ENCODE assay signal across 8 cellular contexts in genomic region chr12:40691913-40692616, GRCh38. TPM values are rescaled to one million over a fixed set of nuclear protein-coding genes. Genes with fewer than 3 reads are reported as not detected.
DNase-seq lines count a peak whose midpoint lies in the region; ATAC-seq, FAIRE-seq and TF ChIP-seq lines count a peak whose summit lies in the region.

CNTN1 (plus strand) TSS chr12:40692439.

- DNase-seq in RWPE2 (ENCODE audit: low spot score) (peak; percentile 55), fibroblast of the conjunctiva (ENCODE audit: low read depth) (peak; percentile 21), neural crest cell (ENCODE audit: low read depth, low spot score) (peak; percentile 74), H54 (ENCODE audit: insufficient read length, low spot score) (no peak)
- DNase-seq in CD8-positive, alpha-beta memory T cell, result no peak
- no peak for DNase-seq in activated T-cell treated with anti-CD3 and anti-CD28 coated beads, Interleukin-2, amount 50 U/mL, for 72 hours

- H3K9me3 ChIP-seq in RWPE2 (ENCODE audit: severe bottlenecking), result no peaks in the 10 kb centered on the region
- H3K9me3 ChIP-seq in CD8-positive, alpha-beta memory T cell (ENCODE audit: low read length), result no peaks in the 10 kb centered on the region

- no peaks in the 10 kb centered on the region for H3K36me3 Mint-ChIP-seq in neural crest cell (ENCODE audit: low read depth)
- no peaks in the 10 kb centered on the region for H3K36me3 Mint-ChIP-seq in CD8-positive, alpha-beta memory T cell
- H3K36me3 Mint-ChIP-seq in activated T-cell treated with anti-CD3 and anti-CD28 coated beads, Interleukin-2, amount 50 U/mL, for 72 hours (ENCODE audit: insufficient read depth in 2 of 2), result no peaks in the 10 kb centered on the region

- no peak for TF ChIP-seq CTCF in RWPE2 (IDR thresholded peaks at IDR 0.05; ENCODE audit: poor library complexity, severe bottlenecking)
- TF ChIP-seq CTCF in neural crest cell (conservative IDR thresholded peaks at IDR 0.05), result no peak

- H3K9me3 Mint-ChIP-seq in neural crest cell, result no peaks in the 10 kb centered on the region
- H3K9me3 Mint-ChIP-seq in CD8-positive, alpha-beta memory T cell, result peaks cover 0 to 5% (median 0%) of the 10 kb centered on the region in 5 donors
- H3K9me3 Mint-ChIP-seq in activated T-cell treated with anti-CD3 and anti-CD28 coated beads, Interleukin-2, amount 50 U/mL, for 72 hours, result peaks cover 0 to 2% of the 10 kb centered on the region in 2 donors

- peaks cover 56% of the 10 kb centered on the region for H3K27me3 Mint-ChIP-seq in neural crest cell (ENCODE audit: low read depth)
- peaks cover 18% of the 10 kb centered on the region in 2 donors for H3K27me3 Mint-ChIP-seq in CD8-positive, alpha-beta memory T cell
- peaks cover 10% of the 10 kb centered on the region for H3K27me3 Mint-ChIP-seq in activated T-cell treated with anti-CD3 and anti-CD28 coated beads, Interleukin-2, amount 50 U/mL, for 72 hours (ENCODE audit: low read depth)

- peak within 1 kb of the TSS; percentile 97 for H3K4me3 Mint-ChIP-seq in neural crest cell
- no peak within 1 kb of the TSS for H3K4me3 Mint-ChIP-seq in CD8-positive, alpha-beta memory T cell
- peak within 1 kb of the TSS in 1 of 2 donors; percentile 27 for H3K4me3 Mint-ChIP-seq in activated T-cell treated with anti-CD3 and anti-CD28 coated beads, Interleukin-2, amount 50 U/mL, for 72 hours

- H3K27me3 ChIP-seq in RWPE2 (ENCODE audit: insufficient read depth, poor library complexity, severe bottlenecking), result peaks cover 24% of the 10 kb centered on the region
- no peaks in the 10 kb centered on the region for H3K27me3 ChIP-seq in CD8-positive, alpha-beta memory T cell (ENCODE audit: insufficient read depth, low read length, poor library complexity, severe bottlenecking)

- H3K4me3 ChIP-seq in GM08714 (ENCODE audit: low read length), result peak within 1 kb of the TSS; percentile 17
- peak within 1 kb of the TSS; percentile 31 for H3K4me3 ChIP-seq in RWPE2 (ENCODE audit: severe bottlenecking)
- H3K4me3 ChIP-seq in CD8-positive, alpha-beta memory T cell (ENCODE audit: low read length), result no peak within 1 kb of the TSS

- CTCF ChIA-PET in CD8-positive, alpha-beta memory T cell (lab: Charles Lee), result no interaction called here

- H3K27ac ChIP-seq in RWPE2 (ENCODE audit: poor library complexity, severe bottlenecking), result no peak within 1 kb of the TSS
- H3K27ac ChIP-seq in CD8-positive, alpha-beta memory T cell (ENCODE audit: low read depth, low read length), result no peak within 1 kb of the TSS

- no peak within 1 kb of the TSS for H3K27ac Mint-ChIP-seq in neural crest cell (ENCODE audit: unreplicated experiment)
- H3K27ac Mint-ChIP-seq in CD8-positive, alpha-beta memory T cell, result no peak within 1 kb of the TSS
- no peak within 1 kb of the TSS for H3K27ac Mint-ChIP-seq in activated T-cell treated with anti-CD3 and anti-CD28 coated beads, Interleukin-2, amount 50 U/mL, for 72 hours

- POLR2A ChIA-PET in CD8-positive, alpha-beta memory T cell (lab: Charles Lee), result no interaction called here

- H3K36me3 ChIP-seq in RWPE2 (ENCODE audit: low read depth), result no peaks in the 10 kb centered on the region
- H3K36me3 ChIP-seq in CD8-positive, alpha-beta memory T cell (ENCODE audit: insufficient read depth, low read length), result no peaks in the 10 kb centered on the region

- peaks cover 13% of the 10 kb centered on the region for H3K4me1 Mint-ChIP-seq in neural crest cell
- no peaks in the 10 kb centered on the region for H3K4me1 Mint-ChIP-seq in CD8-positive, alpha-beta memory T cell
- H3K4me1 Mint-ChIP-seq in activated T-cell treated with anti-CD3 and anti-CD28 coated beads, Interleukin-2, amount 50 U/mL, for 72 hours (ENCODE audit: low read depth), result no peaks in the 10 kb centered on the region

- ATAC-seq in HG03039 (IDR thresholded peaks at IDR 0.05; ENCODE audit: unreplicated experiment) (peak; percentile 64), RWPE2 (ENCODE audit: low read depth) (peak; percentile 77)
- ATAC-seq in activated T-cell treated with anti-CD3 and anti-CD28 coated beads, Interleukin-2, amount 50 U/mL, for 72 hours (replicated peaks in 1 of 2), result no peak

- FAIRE-seq in H54 (lab: Jason Lieb, UNC), result no peak

- no peak for TF ChIP-seq POLR2A in H54 (IDR thresholded peaks at IDR 0.05; ENCODE audit: low read depth, low read length)

- peaks cover 13% of the 10 kb centered on the region for H3K4me1 ChIP-seq in RWPE2 (ENCODE audit: insufficient read depth, poor library complexity, severe bottlenecking)
- no peaks in the 10 kb centered on the region for H3K4me1 ChIP-seq in CD8-positive, alpha-beta memory T cell (ENCODE audit: insufficient read depth, low read length)

RNA-seq across cellular contexts. Expression of gene CNTN1, which starts in this region (rescaled TPM):
- 0.77 and 1.0 TPM in 2 replicates for total RNA-seq in neural crest cell
- total RNA-seq in CD8-positive, alpha-beta memory T cell, result not detected
- not detected for polyA plus RNA-seq in CD8-positive, alpha-beta memory T cell
- total RNA-seq in activated T-cell treated with anti-CD3 and anti-CD28 coated beads, Interleukin-2, amount 50 U/mL, for 72 hours, result not detected

Comparison
In these comparisons a context has a peak if more than half of its experiments do, and no peak if none do; other contexts are left out.
1. ATAC-seq: peak in HG03039 (single experiment) and RWPE2 (single experiment); none in activated T-cell treated with anti-CD3 and anti-CD28 coated beads, Interleukin-2, amount 50 U/mL, for 72 hours (0 of 2).
2. DNase-seq: peak in RWPE2 (single experiment), fibroblast of the conjunctiva (single experiment) and neural crest cell (single experiment); none in CD8-positive, alpha-beta memory T cell (0 of 5), activated T-cell treated with anti-CD3 and anti-CD28 coated beads, Interleukin-2, amount 50 U/mL, for 72 hours (0 of 2) and H54 (single experiment).